Comparison of ENCODE assay signal across 8 cellular contexts in the genomic region with DNA sequence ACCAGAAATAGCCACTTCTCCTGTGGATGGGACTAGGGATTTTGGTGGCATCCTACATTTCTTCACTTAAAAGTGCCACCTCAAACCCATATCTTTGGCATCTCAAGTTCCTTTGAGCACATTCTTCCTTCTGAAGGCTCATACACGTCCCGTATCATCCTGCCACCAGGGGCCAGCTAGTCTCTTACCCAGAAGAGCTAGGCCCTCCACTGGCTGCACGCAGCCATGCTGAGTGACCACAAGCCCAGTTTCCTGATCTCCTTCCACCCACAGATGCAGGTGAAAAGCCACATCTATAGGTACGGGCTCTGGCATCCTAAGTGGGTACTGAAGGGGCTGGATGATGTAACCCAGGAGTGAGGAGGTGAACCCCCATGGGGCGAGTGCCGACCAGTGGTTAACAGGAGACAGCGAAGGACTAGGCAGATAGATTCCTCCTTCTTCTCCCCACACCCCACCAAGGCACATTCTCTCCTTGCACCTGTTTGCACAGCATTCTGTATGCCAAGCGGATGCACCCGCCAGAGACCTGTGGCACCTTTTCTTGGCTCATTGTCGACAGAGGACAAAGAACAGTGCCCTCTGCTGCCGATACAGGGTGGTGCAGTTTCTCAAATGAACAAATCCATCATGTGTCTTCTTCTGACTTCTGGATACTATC. TPM values are rescaled to one million over a fixed set of nuclear protein-coding genes. Genes with fewer than 3 reads are reported as not detected.
DNase-seq lines count a peak whose midpoint lies in the region; ATAC-seq and TF ChIP-seq lines count a peak whose summit lies in the region.

No MANE protein-coding gene starts in this region.

- no peaks in the 10 kb centered on the region for H3K4me1 ChIP-seq in right lobe of liver

- no peaks in the 10 kb centered on the region for H3K9me3 ChIP-seq in right lobe of liver

- no peaks in the 10 kb centered on the region for H3K36me3 Mint-ChIP-seq in WTC11
- H3K36me3 Mint-ChIP-seq in central memory CD8-positive, alpha-beta T cell (ENCODE audit: insufficient read depth), result peaks cover 4% of the 10 kb centered on the region

- ATAC-seq in WTC11 (peak; percentile 60), right lobe of liver (peak; percentile 64 to 80 (median 72)), HG02870 (IDR thresholded peaks at IDR 0.05; ENCODE audit: unreplicated experiment) (no peak)
- ATAC-seq in central memory CD8-positive, alpha-beta T cell (replicated peaks; ENCODE audit: extremely low read depth, poor library complexity, severe bottlenecking), result no peak

- H3K4me3 ChIP-seq in right lobe of liver, result no peak overlapping the region

- H3K4me3 Mint-ChIP-seq in WTC11, result no peak overlapping the region
- H3K4me3 Mint-ChIP-seq in central memory CD8-positive, alpha-beta T cell, result no peak overlapping the region

- CTCF ChIA-PET in WTC11 (lab: Charles Lee), result interaction anchor here (0.7 to 7.2 kb wide), 20 partner anchors 9 to 404 kb away, joined by 3 to 54 read pairs (median 4); partner anchors contain the start of genes FLT4, RASGEF1C and SCGB3A1

- no peaks in the 10 kb centered on the region for H3K27me3 Mint-ChIP-seq in WTC11 (ENCODE audit: low read depth)
- no peaks in the 10 kb centered on the region for H3K27me3 Mint-ChIP-seq in central memory CD8-positive, alpha-beta T cell

- no peaks in the 10 kb centered on the region for H3K9me3 Mint-ChIP-seq in WTC11
- H3K9me3 Mint-ChIP-seq in central memory CD8-positive, alpha-beta T cell, result no peaks in the 10 kb centered on the region

- POLR2A ChIA-PET in WTC11 (lab: Charles Lee), result interaction anchor here (0.6 kb wide), 1 partner anchor 59 kb away, joined by 3 read pairs; no protein-coding TSS in a partner anchor

- TF ChIP-seq CTCF in WTC11 (IDR thresholded peaks at IDR 0.05) (peak; percentile 85), right lobe of liver (IDR thresholded peaks at IDR 0.05) (peak; percentile 52 to 78 (median 75))

- WGBS in right lobe of liver (ENCODE audit: insufficient coverage, low coverage, low lambda C conversion rate, missing lambda C conversion rate), result 13% methylated on average over 7 of the region's 11 CpGs

- no peak for TF ChIP-seq POLR2A in right lobe of liver (IDR thresholded peaks at IDR 0.05)

- no peaks in the 10 kb centered on the region for H3K36me3 ChIP-seq in right lobe of liver

- H3K27ac ChIP-seq in right lobe of liver, result no peak overlapping the region

- H3K27ac Mint-ChIP-seq in WTC11, result no peak overlapping the region
- no peak overlapping the region for H3K27ac Mint-ChIP-seq in central memory CD8-positive, alpha-beta T cell (ENCODE audit: low read depth)

- H3K27me3 ChIP-seq in right lobe of liver, result no peaks in the 10 kb centered on the region

- intact Hi-C loops in right lobe of liver (cut with DNase I), result no loop called here

- DNase-seq in NCI-H2081 (lab: John Stamatoyannopoulos, UW) (peak; percentile 42 to 55), NCI-H2081 treated with DMSO at 0.1 percent for 48 hours (lab: John Stamatoyannopoulos, UW) (no peak), NAMALWA (ENCODE audit: low spot score) (peak; percentile 78), WTC11 (ENCODE audit: low spot score) (peak; percentile 78), right lobe of liver (peak in 2 of 3 donors; percentile 37 to 51)
- DNase-seq in central memory CD8-positive, alpha-beta T cell (ENCODE audit: low spot score in 2 of 2), result peak; percentile 29 to 44
- DNase-seq in stimulated activated CD8-positive, alpha-beta memory T cell treated with anti-CD3 and anti-CD28 coated beads, Interleukin-4, amount 100 ng/mL, for 4 hours (ENCODE audit: low read depth in 2 of 2, low spot score in 1 of 2), result peak; percentile 17 to 28

- no peaks in the 10 kb centered on the region for H3K4me1 Mint-ChIP-seq in WTC11
- H3K4me1 Mint-ChIP-seq in central memory CD8-positive, alpha-beta T cell, result peaks cover 7% of the 10 kb centered on the region

TF ChIP-seq in WTC11, 78 proteins besides CTCF, POLR2A, EP300 and RAD21:
- TF ChIP-seq, protein P1, sequence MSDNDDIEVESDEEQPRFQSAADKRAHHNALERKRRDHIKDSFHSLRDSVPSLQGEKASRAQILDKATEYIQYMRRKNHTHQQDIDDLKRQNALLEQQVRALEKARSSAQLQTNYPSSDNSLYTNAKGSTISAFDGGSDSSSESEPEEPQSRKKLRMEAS (CRISPR knock-in tag; IDR thresholded peaks at IDR 0.05), result 0 out of 2 replicates have a peak, but pooled peaks have one; percentile 37
- TF ChIP-seq ZNF671 (CRISPR knock-in tag; IDR thresholded peaks at IDR 0.05), result no peak
- no peak for TF ChIP-seq FOXP4 (CRISPR knock-in tag; IDR thresholded peaks at IDR 0.05)

RNA-seq across cellular contexts. Expression of gene SCGB3A1, which starts 14.4 kb away (rescaled TPM):
- total RNA-seq in WTC11 (2021) (0.39 TPM in 1 of 3 replicates, not detected in the others), right lobe of liver (1 to 10 TPM in 1 of 6 experiments, under 1 TPM in 1, not detected in 4; 0.57 to 3.3 TPM)

RNA-seq across cellular contexts. Expression of gene FLT4, which starts 43.7 kb away (rescaled TPM):
- 11.0 to 12.7 TPM (median 12.4 TPM) in 3 replicates for total RNA-seq in WTC11 (2021)
- total RNA-seq in right lobe of liver, result 10 to 100 TPM in 1 of 6 experiments, 1 to 10 TPM in 5; 5.3 to 15.1 (median 8.0) TPM

Comparison
In these comparisons a context has a peak if more than half of its experiments do, and no peak if none do; other contexts are left out.
1. ATAC-seq: peak in WTC11 (single experiment) and right lobe of liver (4 of 4); none in central memory CD8-positive, alpha-beta T cell (single experiment) and HG02870 (single experiment).